1 cellular context compared by ENCODE assay signal in genomic region chr6:156686429-156686939, GRCh38.
TF ChIP-seq lines count a peak whose summit lies in the region.

No MANE protein-coding gene starts in this region.

TF ChIP-seq in K562, 482 proteins besides CTCF, POLR2A, EP300 and RAD21 (continued from another document and continues in another):
- no peak for TF ChIP-seq SRSF3 (IDR thresholded peaks at IDR 0.05; ENCODE audit: insufficient read depth, low read length)
- TF ChIP-seq ZFP91 (CRISPR knock-in tag; IDR thresholded peaks at IDR 0.05) = no peak; the same call in 1 of the 2 replicates
- TF ChIP-seq ILK (tag; IDR thresholded peaks at IDR 0.05; ENCODE audit: borderline replicate concordance, low read depth) = no peak
- TF ChIP-seq BCOR (IDR thresholded peaks at IDR 0.05) = no peak
- TF ChIP-seq ZNF3 (CRISPR knock-in tag; IDR thresholded peaks at IDR 0.05) = no peak
- TF ChIP-seq SREBF1 (IDR thresholded peaks at IDR 0.05; ENCODE audit: borderline replicate concordance, low read depth, low read length) = no peak
- no peak for TF ChIP-seq ZZZ3 (IDR thresholded peaks at IDR 0.05)
- no peak for TF ChIP-seq E2F5 (CRISPR knock-in tag; IDR thresholded peaks at IDR 0.05)
- TF ChIP-seq SMAD2 (IDR thresholded peaks at IDR 0.05; ENCODE audit: low read depth, low read length) = no peak
- no peak for TF ChIP-seq NR2F6 (CRISPR knock-in tag; IDR thresholded peaks at IDR 0.05)
- TF ChIP-seq E2F4 (CRISPR knock-in tag; IDR thresholded peaks at IDR 0.05; ENCODE audit: low read depth) = no peak
- no peak for TF ChIP-seq MITF (IDR thresholded peaks at IDR 0.05)
- no peak for TF ChIP-seq CEBPB (tag; IDR thresholded peaks at IDR 0.05)
- TF ChIP-seq CC2D1A (IDR thresholded peaks at IDR 0.05) = 0 out of 2 replicates have a peak, but pooled peaks have one; percentile 22
- TF ChIP-seq MBD1 (CRISPR knock-in tag; IDR thresholded peaks at IDR 0.05) = no peak
- TF ChIP-seq FOSL1 (tag; conservative IDR thresholded peaks at IDR 0.05) = 0 out of 2 replicates have a peak, but pooled peaks have one; percentile 21
- TF ChIP-seq CBFA2T2 (conservative IDR thresholded peaks at IDR 0.05) = no peak
- no peak for TF ChIP-seq RHOXF2B (CRISPR knock-in tag; conservative IDR thresholded peaks at IDR 0.05)
- TF ChIP-seq PML (IDR thresholded peaks at IDR 0.05; ENCODE audit: low read length) = no peak
- TF ChIP-seq ETV5 (CRISPR knock-in tag; IDR thresholded peaks at IDR 0.05; ENCODE audit: low read depth) = no peak
- TF ChIP-seq POLR3A (IDR thresholded peaks at IDR 0.05; ENCODE audit: borderline replicate concordance, extremely low read depth, insufficient read depth, insufficient read length) = no peak
- TF ChIP-seq ZBTB1 (CRISPR knock-in tag; IDR thresholded peaks at IDR 0.05; ENCODE audit: borderline replicate concordance, low read depth) = no peak
- TF ChIP-seq ZNF830 (CRISPR knock-in tag; IDR thresholded peaks at IDR 0.05) = no peak
- peak; percentile 80 for TF ChIP-seq HBP1 (CRISPR knock-in tag; IDR thresholded peaks at IDR 0.05)
- no peak for TF ChIP-seq ZNF311 (CRISPR knock-in tag; IDR thresholded peaks at IDR 0.05)
- TF ChIP-seq HDAC3 (IDR thresholded peaks at IDR 0.05; ENCODE audit: borderline replicate concordance, partially characterized antibody) = no peak
- no peak for TF ChIP-seq PHTF2 (CRISPR knock-in tag; IDR thresholded peaks at IDR 0.05)
- no peak for TF ChIP-seq SPI1 (IDR thresholded peaks at IDR 0.05; ENCODE audit: borderline replicate concordance, low read depth, low read length)
- TF ChIP-seq ARHGAP35 (IDR thresholded peaks at IDR 0.05; ENCODE audit: partially characterized antibody) = no peak
- TF ChIP-seq TGIF2 (CRISPR knock-in tag; IDR thresholded peaks at IDR 0.05) = no peak
- 0 out of 2 replicates have a peak, but pooled peaks have one; percentile 8 for TF ChIP-seq DLX4 (CRISPR knock-in tag; IDR thresholded peaks at IDR 0.05)
- TF ChIP-seq ZNF655 (CRISPR knock-in tag; IDR thresholded peaks at IDR 0.05) = no peak
- TF ChIP-seq ZNF277 (CRISPR knock-in tag; IDR thresholded peaks at IDR 0.05; ENCODE audit: borderline replicate concordance) = no peak
- no peak for TF ChIP-seq CBX8 (IDR thresholded peaks at IDR 0.05; ENCODE audit: borderline replicate concordance, extremely low read depth, low read depth, low read length, poor library complexity, severe bottlenecking)
- TF ChIP-seq ESRRB (CRISPR knock-in tag; IDR thresholded peaks at IDR 0.05; ENCODE audit: borderline replicate concordance) = no peak
- no peak for TF ChIP-seq NEUROD1 (IDR thresholded peaks at IDR 0.05; ENCODE audit: borderline replicate concordance, low read depth, low read length, partially characterized antibody)
- TF ChIP-seq BHLHE40 (IDR thresholded peaks at IDR 0.05; ENCODE audit: low read length) = no peak
- TF ChIP-seq CSDE1 (IDR thresholded peaks at IDR 0.05) = no peak
- no peak for TF ChIP-seq ZBTB5 (IDR thresholded peaks at IDR 0.05)
- no peak for TF ChIP-seq HNRNPH1 (optimal IDR thresholded peaks at IDR 0.05; ENCODE audit: low read depth, low read length)
- no peak for TF ChIP-seq NR4A1 (CRISPR knock-in tag; IDR thresholded peaks at IDR 0.05)
- TF ChIP-seq NR4A1 (tag; IDR thresholded peaks at IDR 0.05) = no peak
- TF ChIP-seq ZNF143 (CRISPR knock-in tag; IDR thresholded peaks at IDR 0.05) = no peak
- peak; percentile 16; the same call in 1 of the 2 replicates for TF ChIP-seq KLF10 (CRISPR knock-in tag; IDR thresholded peaks at IDR 0.05)
- TF ChIP-seq BRD4 (IDR thresholded peaks at IDR 0.05) = no peak
- no peak for TF ChIP-seq ZNF280A (IDR thresholded peaks at IDR 0.05; ENCODE audit: low read depth, partially characterized antibody)
- peak in 1 of 2 experiments; percentile 64 for TF ChIP-seq AFF1 (IDR thresholded peaks at IDR 0.05; ENCODE audit: low read depth in 1 of 2, partially characterized antibody in 2 of 2)
